Comparison of ENCODE assay signal across 21 cellular contexts in genomic region chr1:174932587-174932986, GRCh38.
"Had no signal": no experiment of that assay in that cellular context is flagged by ENCODE, and none has a peak within 500 bp of the region (broad histone marks: within the 10 kb centered on the region; RNA-seq: fewer than 3 reads in every experiment).

No MANE protein-coding gene starts in this region.

- H2AFZ ChIP-seq: hepatocyte, parathyroid adenoma had no signal

- H3K4me1 Mint-ChIP-seq: activated naive CD8-positive, alpha-beta T cell treated with anti-CD3 and anti-CD28 coated beads, Interleukin-2, amount 50 U/mL, for 24 hours had no signal

- H3K9me3 Mint-ChIP-seq: activated naive CD4-positive, alpha-beta T cell treated with anti-CD3 and anti-CD28 coated beads, Interleukin-2, amount 10 ng/mL, durations not matched to agents 7 days and 5 days; activated naive CD8-positive, alpha-beta T cell treated with anti-CD3 and anti-CD28 coated beads, Interleukin-2, amount 50 U/mL, for 24 hours; effector memory CD8-positive, alpha-beta T cell; naive thymus-derived CD8-positive, alpha-beta T cell; stimulated activated naive B cell treated with anti-CD40 and anti-IgM and Interleukin-4, amounts not matched to agents 10 μg/mL and 1 μg/mL and 100 μg/mL, for 72 hours had no signal

- H3K4me1 ChIP-seq: breast epithelium, parathyroid adenoma had no signal

- ATAC-seq: activated CD4-positive, CD25-positive, alpha-beta regulatory T cell treated with anti-CD3 and anti-CD28 coated beads, Interleukin-2, amount 50 U/mL, for 24 hours; activated naive CD8-positive, alpha-beta T cell treated with anti-CD3 and anti-CD28 coated beads, Interleukin-2, amount 50 U/mL, for 24 hours; effector memory CD8-positive, alpha-beta T cell; left cardiac atrium; naive thymus-derived CD8-positive, alpha-beta T cell; stimulated activated naive B cell treated with anti-CD40 and anti-IgM and Interleukin-4, amounts not matched to agents 10 μg/mL and 1 μg/mL and 100 μg/mL, for 72 hours had no signal

- H3K27ac ChIP-seq: breast epithelium, hepatocyte, neutrophil, parathyroid adenoma, thoracic aorta had no signal

- H3K36me3 Mint-ChIP-seq: activated naive CD4-positive, alpha-beta T cell treated with anti-CD3 and anti-CD28 coated beads, Interleukin-2, amount 10 ng/mL, durations not matched to agents 7 days and 5 days; naive thymus-derived CD8-positive, alpha-beta T cell had no signal

- H3K4me3 Mint-ChIP-seq: activated naive CD4-positive, alpha-beta T cell treated with anti-CD3 and anti-CD28 coated beads, Interleukin-2, amount 10 ng/mL, durations not matched to agents 7 days and 5 days; activated naive CD8-positive, alpha-beta T cell treated with anti-CD3 and anti-CD28 coated beads, Interleukin-2, amount 50 U/mL, for 24 hours; effector memory CD8-positive, alpha-beta T cell; naive thymus-derived CD8-positive, alpha-beta T cell; stimulated activated naive B cell treated with anti-CD40 and anti-IgM and Interleukin-4, amounts not matched to agents 10 μg/mL and 1 μg/mL and 100 μg/mL, for 72 hours had no signal

- H3K79me2 ChIP-seq: hepatocyte, parathyroid adenoma had no signal

- H3K27me3 ChIP-seq: breast epithelium, hepatocyte, neutrophil had no signal

- H3K9ac ChIP-seq: parathyroid adenoma had no signal

- H3K36me3 ChIP-seq: breast epithelium, neutrophil, thoracic aorta had no signal

- H3K27ac Mint-ChIP-seq: activated naive CD4-positive, alpha-beta T cell treated with anti-CD3 and anti-CD28 coated beads, Interleukin-2, amount 10 ng/mL, durations not matched to agents 7 days and 5 days; activated naive CD8-positive, alpha-beta T cell treated with anti-CD3 and anti-CD28 coated beads, Interleukin-2, amount 50 U/mL, for 24 hours; stimulated activated naive B cell treated with anti-CD40 and anti-IgM and Interleukin-4, amounts not matched to agents 10 μg/mL and 1 μg/mL and 100 μg/mL, for 72 hours had no signal

- H3K4me2 ChIP-seq: hepatocyte had no signal

- H3K9me3 ChIP-seq: breast epithelium, neutrophil, thoracic aorta had no signal

- DNase-seq: activated CD4-positive, alpha-beta T cell treated with anti-CD3 and anti-CD28 coated beads, Interleukin-2, amount 50 U/mL, for 1 hour; activated CD8-positive, alpha-beta memory T cell treated with anti-CD3 and anti-CD28 coated beads for 24 hours; activated CD8-positive, alpha-beta memory T cell treated with anti-CD3 and anti-CD28 coated beads, Interleukin-2, amount 50 U/mL, for 48 hours; activated effector memory CD4-positive, alpha-beta T cell treated with Interleukin-2 at 50 U/mL for 16 hours; activated naive CD4-positive, alpha-beta T cell treated with anti-CD3 and anti-CD28 coated beads, Interleukin-2, amount 10 ng/mL, durations not matched to agents 7 days and 5 days; activated naive CD8-positive, alpha-beta T cell treated with anti-CD3 and anti-CD28 coated beads, Interleukin-2, amount 50 U/mL, for 24 hours; activated T-cell treated with anti-CD3 and anti-CD28 coated beads, Interleukin-2, amount 50 U/mL, for 48 hours; anterior cingulate cortex; cerebellar nuclear complex; dermis blood vessel endothelial cell; effector memory CD8-positive, alpha-beta T cell; left cardiac atrium; mesendoderm; naive thymus-derived CD8-positive, alpha-beta T cell; stimulated activated naive B cell treated with anti-CD40 and anti-IgM and Interleukin-4, amounts not matched to agents 10 μg/mL and 1 μg/mL and 100 μg/mL, for 72 hours had no signal

- H3K4me3 ChIP-seq: breast epithelium, hepatocyte, thoracic aorta had no signal

- H3K27me3 Mint-ChIP-seq: activated naive CD4-positive, alpha-beta T cell treated with anti-CD3 and anti-CD28 coated beads, Interleukin-2, amount 10 ng/mL, durations not matched to agents 7 days and 5 days; activated naive CD8-positive, alpha-beta T cell treated with anti-CD3 and anti-CD28 coated beads, Interleukin-2, amount 50 U/mL, for 24 hours; effector memory CD8-positive, alpha-beta T cell; naive thymus-derived CD8-positive, alpha-beta T cell; stimulated activated naive B cell treated with anti-CD40 and anti-IgM and Interleukin-4, amounts not matched to agents 10 μg/mL and 1 μg/mL and 100 μg/mL, for 72 hours had no signal
